In the genomic region with DNA sequence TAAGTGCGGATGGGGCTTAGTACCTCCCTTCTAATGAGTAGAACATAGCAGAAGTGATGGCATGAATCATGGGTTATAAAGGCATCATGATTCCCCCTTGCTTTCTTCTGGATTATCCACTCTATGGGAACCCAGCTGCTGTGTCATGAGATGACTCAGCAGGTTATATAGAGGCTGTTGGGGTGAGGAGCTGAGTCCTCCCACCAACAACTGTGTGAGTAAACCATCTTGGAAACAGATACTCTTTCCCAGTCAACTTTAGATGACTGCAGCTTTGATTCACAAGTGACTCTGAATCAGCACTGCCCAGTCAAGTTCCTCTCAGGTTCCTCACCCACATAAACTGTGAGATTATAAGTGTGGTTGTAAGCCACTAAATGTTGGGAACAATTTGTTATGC, we compare ENCODE assay signal across 18 cellular contexts. TPM values are rescaled to one million over a fixed set of nuclear protein-coding genes. Genes with fewer than 3 reads are reported as not detected.
DNase-seq lines count a peak whose midpoint lies in the region; ATAC-seq, FAIRE-seq and TF ChIP-seq lines count a peak whose summit lies in the region.
"Had no signal": no experiment of that assay in that cellular context is flagged by ENCODE, and none has a peak within 500 bp of the region (broad histone marks: within the 10 kb centered on the region; RNA-seq: fewer than 3 reads in every experiment).

No MANE protein-coding gene starts in this region.

- H3K27me3 ChIP-seq in H1 (replicated peaks in 1 of 4; ENCODE audit: control insufficient read depth in 3 of 4, extremely low read depth in 1 of 4, insufficient read depth in 3 of 4, low read length in 3 of 4): no peaks in the 10 kb centered on the region
- H3K27me3 ChIP-seq in neural progenitor cell: no peaks in the 10 kb centered on the region
- H3K27me3 ChIP-seq: colonic mucosa, heart right ventricle had no signal

- TF ChIP-seq CTCF in H1 (IDR thresholded peaks at IDR 0.05; ENCODE audit: control extremely low read depth in 1 of 3, insufficient read depth in 1 of 3, low read depth in 1 of 3, low read length in 3 of 3): no peak
- TF ChIP-seq CTCF in neural progenitor cell (IDR thresholded peaks at IDR 0.05): no peak
- TF ChIP-seq CTCF in glutamatergic neuron (IDR thresholded peaks at IDR 0.05; ENCODE audit: partially characterized antibody, unreplicated experiment): no peak
- TF ChIP-seq CTCF in chondrocyte (IDR thresholded peaks at IDR 0.05): no peak

- no peak for TF ChIP-seq EP300 in H1 (IDR thresholded peaks at IDR 0.05; ENCODE audit: borderline replicate concordance in 1 of 2, low read depth in 2 of 2, low read length in 2 of 2)

- DNase-seq in ELF-1 (ENCODE audit: low read depth, low spot score) (peak; percentile 5), NCI-H226 (peak; percentile 71), H1 (ENCODE audit: low read depth in 1 of 2, low spot score in 2 of 2) (no peak), neural progenitor cell (ENCODE audit: low spot score) (peak; percentile 4), glutamatergic neuron (no peak), NCI-H1694 treated with DMSO at 0.1 percent for 48 hours (lab: John Stamatoyannopoulos, UW) (no peak), chondrocyte (ENCODE audit: low spot score) (no peak)
- DNase-seq in natural killer cell treated with Interleukin-12 subunit alpha and Interleukin-12 subunit beta and Interleukin-15 and Interleukin-18, amount 100 ng/mL, for 72 hours (ENCODE audit: low spot score): no peak
- DNase-seq: activated CD4-positive, alpha-beta T cell treated with anti-CD3 and anti-CD28 coated beads, Interleukin-2, amount 50 U/mL, for 48 hours; Calu3; colonic mucosa; heart right ventricle; NCI-H1694; posterior cingulate gyrus; stimulated activated CD4-positive, alpha-beta T cell treated with anti-CD3 and anti-CD28 coated beads, Interleukin-4, amount 100 ng/mL, for 24 hours; T-helper 17 cell had no signal

- H3K79me1 ChIP-seq in H1 (ENCODE audit: low read depth, low read length): no peaks in the 10 kb centered on the region

- H4K20me1 ChIP-seq in H1 (replicated peaks in 1 of 2; ENCODE audit: control insufficient read depth in 1 of 2, insufficient read depth in 2 of 2, low read length in 2 of 2): no peaks in the 10 kb centered on the region
- H4K20me1 ChIP-seq in neural progenitor cell (ENCODE audit: low read depth): no peaks in the 10 kb centered on the region

- H3K4me3 Mint-ChIP-seq in neural progenitor cell: no peak overlapping the region
- no peak overlapping the region for H3K4me3 Mint-ChIP-seq in glutamatergic neuron (ENCODE audit: unreplicated experiment)
- no peak overlapping the region for H3K4me3 Mint-ChIP-seq in natural killer cell treated with Interleukin-12 subunit alpha and Interleukin-12 subunit beta and Interleukin-15 and Interleukin-18, amount 100 ng/mL, for 72 hours
- H3K4me3 Mint-ChIP-seq in chondrocyte (ENCODE audit: unreplicated experiment): no peak overlapping the region
- H3K4me3 Mint-ChIP-seq: GM23338, T-helper 17 cell had no signal

- no peak overlapping the region for H2BK120ac ChIP-seq in H1 (replicated peaks; ENCODE audit: low read depth, low read length)

- H3K36me3 Mint-ChIP-seq in neural progenitor cell (no peaks in the 10 kb centered on the region), glutamatergic neuron (ENCODE audit: unreplicated experiment) (no peaks in the 10 kb centered on the region), chondrocyte (ENCODE audit: low read depth) (no peaks in the 10 kb centered on the region)
- no peaks in the 10 kb centered on the region for H3K36me3 Mint-ChIP-seq in natural killer cell treated with Interleukin-12 subunit alpha and Interleukin-12 subunit beta and Interleukin-15 and Interleukin-18, amount 100 ng/mL, for 72 hours

- 95% methylated on average over 1 of the region's 1 CpG; no CpG with 5 or more reads in 1 of the 2 experiments for WGBS in H1 (ENCODE audit: extremely low coverage in 1 of 2, insufficient coverage in 1 of 2, insufficient read length in 1 of 2, insufficient replicate concordance in 2 of 2, low coverage in 1 of 2, low lambda C conversion rate in 2 of 2, missing lambda C conversion rate in 1 of 2), 2 experiments

- no peaks in the 10 kb centered on the region for H3F3A ChIP-seq in neural progenitor cell (ENCODE audit: low read depth)

- H4K91ac ChIP-seq in H1 (replicated peaks; ENCODE audit: insufficient read length, low read length): no peak overlapping the region

- no peak overlapping the region for H2BK5ac ChIP-seq in H1 (ENCODE audit: low read depth, low read length)

- no peak overlapping the region for H4K5ac ChIP-seq in H1 (ENCODE audit: insufficient read length, low read depth, low read length)

- no peaks in the 10 kb centered on the region for H3K79me2 ChIP-seq in H1 (ENCODE audit: control insufficient read depth in 1 of 2, insufficient read depth in 2 of 2, low read length in 2 of 2)
- no peaks in the 10 kb centered on the region for H3K79me2 ChIP-seq in neural progenitor cell (ENCODE audit: low read depth)

- H2AFZ ChIP-seq in H1 (ENCODE audit: low read length) (no peak overlapping the region), neural progenitor cell (replicated peaks) (no peak overlapping the region)
- H2AFZ ChIP-seq: GM23338 had no signal

- H3K27ac ChIP-seq in H1 (ENCODE audit: low read depth, low read length): no peak overlapping the region
- H3K27ac ChIP-seq in neural progenitor cell: no peak overlapping the region
- H3K27ac ChIP-seq: colonic mucosa, heart right ventricle had no signal

- FAIRE-seq in H1 (lab: Jason Lieb, UNC): no peak

- no peak overlapping the region for H2BK12ac ChIP-seq in H1 (ENCODE audit: low read depth, low read length)

- H3K27me3 Mint-ChIP-seq in neural progenitor cell (ENCODE audit: insufficient read depth, low read depth) (no peaks in the 10 kb centered on the region), glutamatergic neuron (ENCODE audit: unreplicated experiment) (peaks cover 1% of the 10 kb centered on the region), chondrocyte (ENCODE audit: low read depth) (peaks cover 6% of the 10 kb centered on the region)
- H3K27me3 Mint-ChIP-seq in natural killer cell treated with Interleukin-12 subunit alpha and Interleukin-12 subunit beta and Interleukin-15 and Interleukin-18, amount 100 ng/mL, for 72 hours: peaks cover 0 to 3% of the 10 kb centered on the region in 2 donors
- H3K27me3 Mint-ChIP-seq: T-helper 17 cell had no signal

- POLR2A ChIA-PET in H1 (lab: Charles Lee; ENCODE audit: partially characterized antibody): no interaction called here

- no peak for ATAC-seq in natural killer cell treated with Interleukin-12 subunit alpha and Interleukin-12 subunit beta and Interleukin-15 and Interleukin-18, amount 100 ng/mL, for 72 hours
- ATAC-seq: GM23338, heart right ventricle, T-helper 17 cell had no signal

- H2BK15ac ChIP-seq in H1 (ENCODE audit: low read length): no peak overlapping the region

- no peaks in the 10 kb centered on the region for H3K4me1 ChIP-seq in H1 (replicated peaks in 1 of 4; ENCODE audit: control insufficient read depth in 3 of 4, insufficient read depth in 4 of 4, low read length in 3 of 4)
- H3K4me1 ChIP-seq in neural progenitor cell: no peaks in the 10 kb centered on the region
- H3K4me1 ChIP-seq: colonic mucosa, heart right ventricle had no signal

- H2BK20ac ChIP-seq in H1 (ENCODE audit: low read length): no peak overlapping the region

- H3K56ac ChIP-seq in H1 (replicated peaks; ENCODE audit: insufficient read length, low read depth, low read length): no peak overlapping the region

- H3K27ac Mint-ChIP-seq in neural progenitor cell: no peak overlapping the region
- no peak overlapping the region for H3K27ac Mint-ChIP-seq in glutamatergic neuron (ENCODE audit: unreplicated experiment)
- no peak overlapping the region for H3K27ac Mint-ChIP-seq in natural killer cell treated with Interleukin-12 subunit alpha and Interleukin-12 subunit beta and Interleukin-15 and Interleukin-18, amount 100 ng/mL, for 72 hours
- H3K27ac Mint-ChIP-seq in chondrocyte (ENCODE audit: unreplicated experiment): no peak overlapping the region
- H3K27ac Mint-ChIP-seq: GM23338, T-helper 17 cell had no signal

- H3K4me2 ChIP-seq in H1 (ENCODE audit: insufficient read depth in 1 of 2, low read depth in 2 of 2, low read length in 2 of 2) (no peak overlapping the region), neural progenitor cell (no peak overlapping the region)
- H3K4me2 ChIP-seq: GM23338 had no signal

- no peak for TF ChIP-seq RAD21 in H1 (IDR thresholded peaks at IDR 0.05 in 1 of 2, conservative IDR thresholded peaks at IDR 0.05 in 1 of 2; ENCODE audit: low read depth in 2 of 2, low read length in 2 of 2)

- no peak overlapping the region for H3K4ac ChIP-seq in H1 (replicated peaks; ENCODE audit: insufficient read length, low read depth, low read length)

- H3K9ac ChIP-seq in H1 (replicated peaks in 1 of 4; ENCODE audit: extremely low read depth in 1 of 4, low read depth in 3 of 4, low read length in 3 of 4): no peak overlapping the region
- H3K9ac ChIP-seq in neural progenitor cell: no peak overlapping the region

- H3K4me3 ChIP-seq in H1 (ENCODE audit: extremely low read depth in 1 of 4, insufficient read depth in 2 of 4, low read depth in 3 of 4, low read length in 4 of 4) (no peak overlapping the region), neural progenitor cell (no peak overlapping the region)
- H3K4me3 ChIP-seq: colonic mucosa, GM23338, heart right ventricle had no signal

- H3K4me1 Mint-ChIP-seq in neural progenitor cell (no peaks in the 10 kb centered on the region), glutamatergic neuron (ENCODE audit: low read depth, unreplicated experiment) (peaks cover 15% of the 10 kb centered on the region), chondrocyte (ENCODE audit: low read depth) (no peaks in the 10 kb centered on the region)
- H3K4me1 Mint-ChIP-seq in natural killer cell treated with Interleukin-12 subunit alpha and Interleukin-12 subunit beta and Interleukin-15 and Interleukin-18, amount 100 ng/mL, for 72 hours (ENCODE audit: low read depth in 2 of 2): no peaks in the 10 kb centered on the region
- H3K4me1 Mint-ChIP-seq: T-helper 17 cell had no signal

- H2AK5ac ChIP-seq in H1 (ENCODE audit: low read depth, low read length): no peak overlapping the region

- H3K23ac ChIP-seq in H1 (ENCODE audit: insufficient read length): no peak overlapping the region

- no peak overlapping the region for H4K8ac ChIP-seq in H1 (ENCODE audit: extremely low read depth, insufficient read depth, low read length)

- no peaks in the 10 kb centered on the region for H3K23me2 ChIP-seq in H1 (ENCODE audit: low read depth, low read length)

- no peak overlapping the region for H3K18ac ChIP-seq in H1 (ENCODE audit: extremely low read depth, low read length)

- H3K14ac ChIP-seq in H1 (ENCODE audit: insufficient read length): no peak overlapping the region

- H3K36me3 ChIP-seq in H1 (ENCODE audit: control insufficient read depth in 2 of 4, insufficient read depth in 4 of 4, low read length in 3 of 4) (no peaks in the 10 kb centered on the region), neural progenitor cell (no peaks in the 10 kb centered on the region)
- H3K36me3 ChIP-seq: colonic mucosa, heart right ventricle had no signal

- H3K9me3 Mint-ChIP-seq in neural progenitor cell (no peaks in the 10 kb centered on the region), glutamatergic neuron (ENCODE audit: unreplicated experiment) (no peaks in the 10 kb centered on the region), chondrocyte (ENCODE audit: low read depth) (no peaks in the 10 kb centered on the region)
- H3K9me3 Mint-ChIP-seq in natural killer cell treated with Interleukin-12 subunit alpha and Interleukin-12 subunit beta and Interleukin-15 and Interleukin-18, amount 100 ng/mL, for 72 hours: peaks cover 4% of the 10 kb centered on the region
- H3K9me3 Mint-ChIP-seq: GM23338 had no signal

- CTCF ChIA-PET in H1 (lab: Charles Lee; ENCODE audit: partially characterized antibody): no interaction called here

- H3K9me3 ChIP-seq in H1 (ENCODE audit: insufficient read depth in 2 of 2, low read depth in 1 of 2, low read length in 1 of 2) (no peaks in the 10 kb centered on the region), neural progenitor cell (ENCODE audit: low read depth) (no peaks in the 10 kb centered on the region)
- H3K9me3 ChIP-seq: colonic mucosa had no signal

- no peak for TF ChIP-seq POLR2A in H1 (IDR thresholded peaks at IDR 0.05; ENCODE audit: control extremely low read depth in 1 of 2, low read depth in 2 of 2, low read length in 2 of 2)

RNA-seq across cellular contexts. Expression of gene FAM83B, which starts 46.3 kb away (rescaled TPM):
- total RNA-seq in H1 (2021; fragmentation: NEBNext Ultra II Directional; extraction: Animal tissue kit (Norgen Biotek cat#: 25700)): 5.7 and 6.4 TPM in 2 replicates
- 0.66 and 0.71 TPM in 2 replicates for polyA plus RNA-seq in H1 (2011; rRNA removed)
- polyA plus RNA-seq in H1 (2011; cell fraction: cytosol; rRNA removed): 0.93 TPM
- 0.61 TPM for polyA plus RNA-seq in H1 (2011; cell fraction: nucleus; rRNA removed)
- 1.1 to 1.8 TPM (median 1.2 TPM) in 4 replicates for polyA plus RNA-seq in H1 (2012, experiment 1 of 2)
- polyA plus RNA-seq in H1 (2012, experiment 2 of 2): not detected
- 3.1 TPM for polyA plus RNA-seq in H1 (2013, experiment 1 of 2)
- 3.6 TPM for polyA plus RNA-seq in H1 (2013, experiment 2 of 2)
- 4.7 and 7.9 TPM in 2 replicates for polyA minus RNA-seq in H1 (2011; rRNA and poly(A)+ RNA removed)
- polyA minus RNA-seq in H1 (2011; cell fraction: cytosol; rRNA and poly(A)+ RNA removed): 3.1 TPM
- polyA minus RNA-seq in H1 (2011; cell fraction: nucleus; rRNA and poly(A)+ RNA removed): 8.1 TPM
- total RNA-seq in neural progenitor cell (ENCODE audit: low replicate concordance): 5.3 and 6.3 TPM in 2 replicates
- total RNA-seq in glutamatergic neuron (ENCODE audit: unreplicated experiment): not detected
- total RNA-seq in natural killer cell treated with Interleukin-12 subunit alpha and Interleukin-12 subunit beta and Interleukin-15 and Interleukin-18, amount 100 ng/mL, for 72 hours: not detected
- 0.22 TPM in 1 of 3 replicates, not detected in the others for total RNA-seq in chondrocyte
- total RNA-seq: lung microvascular endothelial cell, T-helper 17 cell had no signal

Comparison
In these comparisons a context has a peak if more than half of its experiments do, and no peak if none do; other contexts are left out.
1. DNase-seq: peak in ELF-1 (single experiment), NCI-H226 (single experiment) and neural progenitor cell (single experiment); none in H1 (0 of 2), glutamatergic neuron (single experiment), NCI-H1694 treated with DMSO at 0.1 percent for 48 hours (single experiment), natural killer cell treated with Interleukin-12 subunit alpha and Interleukin-12 subunit beta and Interleukin-15 and Interleukin-18, amount 100 ng/mL, for 72 hours (single experiment) and chondrocyte (single experiment).